In the genomic region with DNA sequence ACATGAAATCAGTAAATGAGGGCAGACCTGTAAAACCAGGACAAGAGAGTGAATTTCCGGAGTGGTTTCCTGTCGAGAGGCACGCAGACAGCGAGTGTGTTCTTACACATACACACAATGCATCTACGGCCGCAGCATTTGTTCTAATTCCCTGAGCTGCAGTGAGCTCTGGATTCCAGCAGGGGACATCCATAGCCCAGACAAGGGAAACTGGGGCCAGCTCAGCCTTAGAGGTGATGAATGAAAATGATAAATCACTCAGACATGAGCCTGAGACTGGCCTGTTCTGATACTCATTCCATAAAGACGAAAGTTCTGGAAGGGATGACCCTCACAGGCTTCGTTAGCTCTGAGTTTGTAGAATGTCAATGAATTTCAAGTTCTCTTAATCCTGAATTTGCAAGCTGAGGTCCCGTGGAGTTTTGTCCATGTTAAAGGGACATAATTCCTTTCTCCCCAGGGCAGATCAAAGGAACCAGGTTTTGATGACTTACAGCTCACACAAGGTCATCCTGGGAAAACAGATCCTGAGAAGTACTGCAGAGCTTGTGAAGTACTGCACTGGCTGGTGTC, we compare ENCODE assay signal across 8 cellular contexts.
A peak's percentile ranks its signal among the peaks of the same experiment; 100 is the strongest.
DNase-seq lines count a peak whose midpoint lies in the region; ATAC-seq and TF ChIP-seq lines count a peak whose summit lies in the region.

No MANE protein-coding gene starts in this region.

- no peak overlapping the region for H3K27ac ChIP-seq in upper lobe of right lung

- H3K4me3 ChIP-seq in HFF-Myc (replicated peaks; ENCODE audit: low read depth, low read length) (no peak overlapping the region), upper lobe of right lung (no peak overlapping the region)

- intact Hi-C loops in upper lobe of right lung (cut with DNase I) = no loop called here

- no peaks in the 10 kb centered on the region for H3K27me3 ChIP-seq in upper lobe of right lung

- peak; percentile 61 for TF ChIP-seq CTCF in GM10266 (IDR thresholded peaks at IDR 0.05; ENCODE audit: control insufficient read depth, insufficient read depth, low read depth, missing control alignments)
- peak; percentile 80 for TF ChIP-seq CTCF in HFF-Myc (IDR thresholded peaks at IDR 0.05; ENCODE audit: low read depth, low read length, missing control alignments)
- TF ChIP-seq CTCF in upper lobe of right lung (IDR thresholded peaks at IDR 0.05) = peak; percentile 80

- peaks cover 6% of the 10 kb centered on the region for H3K4me1 ChIP-seq in upper lobe of right lung

- ATAC-seq in upper lobe of right lung = peak; percentile 94

- no peaks in the 10 kb centered on the region for H3K9me3 ChIP-seq in upper lobe of right lung

- peak; percentile 12 for DNase-seq in 8988T
- DNase-seq in GM10266 (ENCODE audit: extremely low spot score) = peak; percentile 34
- DNase-seq in HFF-Myc (ENCODE audit: extremely low read depth, low read depth) = peak; percentile 19
- peak; percentile 61 for DNase-seq in M059J (ENCODE audit: low read depth)
- DNase-seq in SHP77 (lab: John Stamatoyannopoulos, UW) = peak; percentile 87 to 91
- peak; percentile 78 for DNase-seq in ecto neural progenitor cell (ENCODE audit: low spot score)
- DNase-seq in lung microvascular endothelial cell (ENCODE audit: low read depth in 2 of 2) = peak; percentile 86 to 87
- no peak for DNase-seq in upper lobe of right lung

- no peaks in the 10 kb centered on the region for H3K36me3 ChIP-seq in upper lobe of right lung
